ENCODE assay signal across 8 cellular contexts in genomic region chr9:5510360-5510931, GRCh38. TPM values are rescaled to one million over a fixed set of nuclear protein-coding genes. Genes with fewer than 3 reads are reported as not detected.
A peak's percentile ranks its signal among the peaks of the same experiment; 100 is the strongest.
DNase-seq lines count a peak whose midpoint lies in the region; ATAC-seq and TF ChIP-seq lines count a peak whose summit lies in the region.

Gene PDCD1LG2 (plus strand): TSS chr9:5510531. CDS start chr9:5522547, 12,016 bp downstream.

- H3K27me3 ChIP-seq in PC-3 (ENCODE audit: low read length), result no peaks in the 10 kb centered on the region
- no peaks in the 10 kb centered on the region for H3K27me3 ChIP-seq in colonic mucosa
- H3K27me3 ChIP-seq in naive thymus-derived CD4-positive, alpha-beta T cell (ENCODE audit: control insufficient read depth in 2 of 2, insufficient read depth in 2 of 2, low read length in 2 of 2), result no peaks in the 10 kb centered on the region
- H3K27me3 ChIP-seq in neural progenitor cell, result no peaks in the 10 kb centered on the region

- H3F3A ChIP-seq in PC-3 (ENCODE audit: low read length, unreplicated experiment) (peaks cover 14% of the 10 kb centered on the region), neural progenitor cell (ENCODE audit: low read depth) (no peaks in the 10 kb centered on the region)

- H3K9me3 ChIP-seq in PC-3 (ENCODE audit: low read length) (no peaks in the 10 kb centered on the region), colonic mucosa (no peaks in the 10 kb centered on the region), neural progenitor cell (ENCODE audit: low read depth) (no peaks in the 10 kb centered on the region)
- H3K9me3 ChIP-seq in naive thymus-derived CD4-positive, alpha-beta T cell (ENCODE audit: control insufficient read depth in 2 of 3, low read length in 3 of 3), result no peaks in the 10 kb centered on the region

- no TSS peak for BruUV-seq in PC-3 (replicated peaks; lab: Mats Ljungman, UMichigan)

- POLR2A ChIA-PET in PC-3 (lab: Charles Lee; ENCODE audit: unreplicated experiment), result no interaction called here
- POLR2A ChIA-PET in naive thymus-derived CD4-positive, alpha-beta T cell (lab: Charles Lee), result interaction anchor here (1.2 to 1.3 kb wide), 2 partner anchors 49 to 72 kb away, joined by 3 to 4 read pairs; no protein-coding TSS in a partner anchor

- intact Hi-C loops in PC-3 (cut with micrococcal nuclease), result loop anchor here (2.0 kb wide), 1 partner anchor 72 kb away; no protein-coding TSS in a partner anchor
- intact Hi-C loops in colonic mucosa (cut with DNase I), result no loop called here
- intact Hi-C loops in naive thymus-derived CD4-positive, alpha-beta T cell (cut with micrococcal nuclease), result loop anchor here (1.0 to 5.0 kb wide), 8 partner anchors 20 to 76 kb away; partner anchors contain the start of gene CD274 (in 1 of the 2)

- peaks cover 0 to 45% (median 0%) of the 10 kb centered on the region in 5 donors for H3K36me3 Mint-ChIP-seq in naive thymus-derived CD4-positive, alpha-beta T cell
- no peaks in the 10 kb centered on the region for H3K36me3 Mint-ChIP-seq in neural progenitor cell

- H2AFZ ChIP-seq in PC-3 (ENCODE audit: low read length) (peak within 1 kb of the TSS; percentile 61), neural progenitor cell (replicated peaks) (no peak within 1 kb of the TSS)

- H3K36me3 ChIP-seq in PC-3 (ENCODE audit: low read depth, low read length) (no peaks in the 10 kb centered on the region), colonic mucosa (no peaks in the 10 kb centered on the region), neural progenitor cell (no peaks in the 10 kb centered on the region)
- H3K36me3 ChIP-seq in naive thymus-derived CD4-positive, alpha-beta T cell (ENCODE audit: control insufficient read depth in 2 of 3, insufficient read depth in 3 of 3, low read length in 3 of 3), result no peaks in the 10 kb centered on the region

- TF ChIP-seq CTCF in HFF-Myc (IDR thresholded peaks at IDR 0.05; ENCODE audit: low read depth, low read length, missing control alignments) (no peak), PC-3 (conservative IDR thresholded peaks at IDR 0.05; ENCODE audit: low read depth, low read length) (no peak), colonic mucosa (IDR thresholded peaks at IDR 0.05) (no peak), neural progenitor cell (IDR thresholded peaks at IDR 0.05) (no peak)

- H3K27me3 Mint-ChIP-seq in naive thymus-derived CD4-positive, alpha-beta T cell, result peaks cover 0 to 2% (median 0%) of the 10 kb centered on the region in 5 donors
- peaks cover 3% of the 10 kb centered on the region for H3K27me3 Mint-ChIP-seq in neural progenitor cell (ENCODE audit: insufficient read depth, low read depth)

- H3K79me2 ChIP-seq in PC-3 (ENCODE audit: low read length) (peaks cover 28% of the 10 kb centered on the region), neural progenitor cell (ENCODE audit: low read depth) (no peaks in the 10 kb centered on the region)

- DNase-seq in HFF-Myc (ENCODE audit: extremely low read depth, low read depth) (peak; percentile 27), PC-3 (peak; percentile 69), colonic mucosa (no peak), neural progenitor cell (ENCODE audit: low spot score) (no peak), epidermal melanocyte (ENCODE audit: insufficient read length, low spot score) (no peak), NCI-H510A treated with DMSO at 0.1 percent for 48 hours (lab: John Stamatoyannopoulos, UW) (no peak)
- peak in 1 of 9 donors; percentile 56 for DNase-seq in naive thymus-derived CD4-positive, alpha-beta T cell

- H3K4me2 ChIP-seq in PC-3 (ENCODE audit: low read length) (peak within 1 kb of the TSS; percentile 83), neural progenitor cell (no peak within 1 kb of the TSS)

- peak within 1 kb of the TSS; percentile 63 to 97 (median 82) for H3K27ac Mint-ChIP-seq in naive thymus-derived CD4-positive, alpha-beta T cell
- no peak within 1 kb of the TSS for H3K27ac Mint-ChIP-seq in neural progenitor cell

- peaks cover 41% of the 10 kb centered on the region for H3K4me1 ChIP-seq in PC-3 (ENCODE audit: insufficient read depth, low read length)
- H3K4me1 ChIP-seq in colonic mucosa, result no peaks in the 10 kb centered on the region
- peaks cover 0 to 8% of the 10 kb centered on the region in 2 donors for H3K4me1 ChIP-seq in naive thymus-derived CD4-positive, alpha-beta T cell (ENCODE audit: control insufficient read depth in 2 of 2, insufficient read depth in 2 of 2, low read length in 2 of 2)
- peaks cover 4% of the 10 kb centered on the region for H3K4me1 ChIP-seq in neural progenitor cell

- H3K9me3 Mint-ChIP-seq in naive thymus-derived CD4-positive, alpha-beta T cell, result peaks cover 0 to 11% (median 0%) of the 10 kb centered on the region in 11 donors
- no peaks in the 10 kb centered on the region for H3K9me3 Mint-ChIP-seq in neural progenitor cell

- H3K4me3 ChIP-seq in HFF-Myc (replicated peaks; ENCODE audit: low read depth, low read length) (peak within 1 kb of the TSS; percentile 40), PC-3 (ENCODE audit: low read length) (peak within 1 kb of the TSS; percentile 59), colonic mucosa (no peak within 1 kb of the TSS), neural progenitor cell (no peak within 1 kb of the TSS)
- H3K4me3 ChIP-seq in naive thymus-derived CD4-positive, alpha-beta T cell (ENCODE audit: low read length), result peak within 1 kb of the TSS; percentile 24

- CTCF ChIA-PET in PC-3 (lab: Charles Lee), result no interaction called here
- CTCF ChIA-PET in naive thymus-derived CD4-positive, alpha-beta T cell (lab: Charles Lee), result interaction anchor here (1.1 kb wide), 1 partner anchor 14 kb away, joined by 3 read pairs; no protein-coding TSS in a partner anchor

- H3K4me1 Mint-ChIP-seq in naive thymus-derived CD4-positive, alpha-beta T cell, result peaks cover 16 to 59% (median 18%) of the 10 kb centered on the region in 7 donors
- H3K4me1 Mint-ChIP-seq in neural progenitor cell, result no peaks in the 10 kb centered on the region

- H3K9ac ChIP-seq in PC-3 (ENCODE audit: low read length) (peak within 1 kb of the TSS; percentile 62), colonic mucosa (ENCODE audit: low read depth in 2 of 2, low read length in 2 of 2) (peak within 1 kb of the TSS in 1 of 2 donors; percentile 16), neural progenitor cell (no peak within 1 kb of the TSS)

- peak within 1 kb of the TSS; percentile 43 to 91 (median 66) for H3K4me3 Mint-ChIP-seq in naive thymus-derived CD4-positive, alpha-beta T cell
- H3K4me3 Mint-ChIP-seq in neural progenitor cell, result no peak within 1 kb of the TSS

- H3K27ac ChIP-seq in PC-3 (ENCODE audit: low read length), result peak within 1 kb of the TSS; percentile 91
- H3K27ac ChIP-seq in colonic mucosa, result peak within 1 kb of the TSS; percentile 52
- H3K27ac ChIP-seq in naive thymus-derived CD4-positive, alpha-beta T cell (ENCODE audit: low read depth, low read length), result no peak within 1 kb of the TSS
- no peak within 1 kb of the TSS for H3K27ac ChIP-seq in neural progenitor cell

- ATAC-seq in GM18511 (IDR thresholded peaks at IDR 0.05; ENCODE audit: unreplicated experiment) (peak; percentile 80), PC-3 (peak; percentile 55)
- peak; percentile 67 for ATAC-seq in naive thymus-derived CD4-positive, alpha-beta T cell

- H3K9me2 ChIP-seq in PC-3 (replicated peaks; ENCODE audit: low read length), result no peaks in the 10 kb centered on the region

- no peaks in the 10 kb centered on the region for H4K20me1 ChIP-seq in PC-3 (ENCODE audit: low read length)
- no peaks in the 10 kb centered on the region for H4K20me1 ChIP-seq in neural progenitor cell (ENCODE audit: low read depth)

RNA-seq across cellular contexts. Expression of gene PDCD1LG2, which starts in this region (rescaled TPM):
- total RNA-seq in PC-3 (2014; rRNA removed) (0.46 and 1.4 TPM in 2 replicates), colonic mucosa (1 to 10 TPM in 1 of 2 donors, under 1 TPM in 1; 0.15 to 1.0 TPM), neural progenitor cell (ENCODE audit: low replicate concordance) (not detected in 2 replicates)
- total RNA-seq in naive thymus-derived CD4-positive, alpha-beta T cell, result 1 to 10 TPM in 1 of 5 experiments, under 1 TPM in 4; 0.16 to 7.4 (median 0.32) TPM
- polyA plus RNA-seq in naive thymus-derived CD4-positive, alpha-beta T cell, result not detected

Comparison
In these comparisons a context has a peak if more than half of its experiments do, and no peak if none do; other contexts are left out.
1. DNase-seq: peak in HFF-Myc (single experiment) and PC-3 (single experiment); none in colonic mucosa (single experiment), neural progenitor cell (single experiment), epidermal melanocyte (single experiment) and NCI-H510A treated with DMSO at 0.1 percent for 48 hours (single experiment).
2. H3K4me3 ChIP-seq: peak in HFF-Myc (single experiment), PC-3 (single experiment) and naive thymus-derived CD4-positive, alpha-beta T cell (single experiment); none in colonic mucosa (single experiment) and neural progenitor cell (single experiment).
3. H3K27ac ChIP-seq: peak in PC-3 (single experiment) and colonic mucosa (single experiment); none in naive thymus-derived CD4-positive, alpha-beta T cell (single experiment) and neural progenitor cell (single experiment).
4. Peak in every context shown above with its lines, with median percentiles within 50 percentile points of each other: ATAC-seq.